1 cellular context compared by ENCODE assay signal in genomic region chr4:141220655-141221605, GRCh38.
TF ChIP-seq lines count a peak whose summit lies in the region.

Gene ZNF330 (plus strand): TSS chr4:141220895. CDS start chr4:141222372, 1,477 bp downstream.

TF ChIP-seq in HEK293, 187 proteins besides CTCF, POLR2A, EP300 and RAD21 (continued from another document and continues in another):
- TF ChIP-seq SP7 (tag by site-specific recombination; IDR thresholded peaks at IDR 0.05) (peak; percentile 59; the same call in 1 of the 2 replicates), ZNF398 (tag by site-specific recombination; IDR thresholded peaks at IDR 0.05) (no peak), ZNF426 (tag by site-specific recombination; IDR thresholded peaks at IDR 0.05) (no peak), FEZF1 (tag by site-specific recombination; IDR thresholded peaks at IDR 0.05) (no peak), ZSCAN30 (tag by site-specific recombination; IDR thresholded peaks at IDR 0.05) (no peak), OVOL3 (tag by site-specific recombination; IDR thresholded peaks at IDR 0.05) (no peak), ZNF221 (tag by site-specific recombination; IDR thresholded peaks at IDR 0.05; ENCODE audit: borderline replicate concordance) (no peak), RBAK (tag by site-specific recombination; IDR thresholded peaks at IDR 0.05) (no peak), ZNF354C (tag by site-specific recombination; IDR thresholded peaks at IDR 0.05; ENCODE audit: borderline replicate concordance, low read depth) (no peak), ZNF302 (tag by site-specific recombination; IDR thresholded peaks at IDR 0.05; ENCODE audit: low read depth) (no peak), ZNF624 (tag by site-specific recombination; IDR thresholded peaks at IDR 0.05) (no peak), ZNF311 (tag by site-specific recombination; IDR thresholded peaks at IDR 0.05; ENCODE audit: borderline replicate concordance) (no peak), IKZF3 (tag by site-specific recombination; IDR thresholded peaks at IDR 0.05) (peak; percentile 81), ZBTB8A (tag by site-specific recombination; IDR thresholded peaks at IDR 0.05) (peak; percentile 59), ZNF501 (tag by site-specific recombination; IDR thresholded peaks at IDR 0.05) (peak; percentile 53; the same call in 1 of the 2 replicates), OSR2 (tag by site-specific recombination; IDR thresholded peaks at IDR 0.05) (no peak), ZNF26 (tag by site-specific recombination; IDR thresholded peaks at IDR 0.05) (no peak), ZNF510 (tag by site-specific recombination; IDR thresholded peaks at IDR 0.05; ENCODE audit: insufficient replicate concordance) (no peak), ZNF10 (tag by site-specific recombination; IDR thresholded peaks at IDR 0.05) (peak; percentile 83), ZNF549 (tag by site-specific recombination; IDR thresholded peaks at IDR 0.05) (no peak), SP2 (tag by site-specific recombination; IDR thresholded peaks at IDR 0.05) (peak; percentile 59), ZNF433 (tag by site-specific recombination; IDR thresholded peaks at IDR 0.05; ENCODE audit: low read depth) (no peak), ZNF530 (tag by site-specific recombination; IDR thresholded peaks at IDR 0.05; ENCODE audit: low read depth) (no peak), ZNF792 (tag by site-specific recombination; IDR thresholded peaks at IDR 0.05) (no peak), ZBTB1 (tag by site-specific recombination; IDR thresholded peaks at IDR 0.05) (no peak), ZSCAN18 (tag by site-specific recombination; IDR thresholded peaks at IDR 0.05) (no peak), ZFP3 (tag by site-specific recombination; IDR thresholded peaks at IDR 0.05; ENCODE audit: low read depth) (no peak), ZNF518A (tag by site-specific recombination; conservative IDR thresholded peaks at IDR 0.05; ENCODE audit: low read depth) (peak; percentile 37; the same call in 1 of the 2 replicates), ZNF423 (tag by site-specific recombination; IDR thresholded peaks at IDR 0.05) (no peak), ZNF292 (tag by site-specific recombination; IDR thresholded peaks at IDR 0.05; ENCODE audit: borderline replicate concordance, low read depth) (no peak), ZNF146 (tag by site-specific recombination; IDR thresholded peaks at IDR 0.05) (no peak), ZNF16 (tag by site-specific recombination; IDR thresholded peaks at IDR 0.05; ENCODE audit: low read depth) (no peak), ZNF133 (tag by site-specific recombination; IDR thresholded peaks at IDR 0.05) (no peak), ZNF341 (tag by site-specific recombination; IDR thresholded peaks at IDR 0.05; ENCODE audit: low read depth) (peak; percentile 61), MYNN (tag by site-specific recombination; IDR thresholded peaks at IDR 0.05; ENCODE audit: borderline replicate concordance) (no peak)
- TF ChIP-seq, protein P1, sequence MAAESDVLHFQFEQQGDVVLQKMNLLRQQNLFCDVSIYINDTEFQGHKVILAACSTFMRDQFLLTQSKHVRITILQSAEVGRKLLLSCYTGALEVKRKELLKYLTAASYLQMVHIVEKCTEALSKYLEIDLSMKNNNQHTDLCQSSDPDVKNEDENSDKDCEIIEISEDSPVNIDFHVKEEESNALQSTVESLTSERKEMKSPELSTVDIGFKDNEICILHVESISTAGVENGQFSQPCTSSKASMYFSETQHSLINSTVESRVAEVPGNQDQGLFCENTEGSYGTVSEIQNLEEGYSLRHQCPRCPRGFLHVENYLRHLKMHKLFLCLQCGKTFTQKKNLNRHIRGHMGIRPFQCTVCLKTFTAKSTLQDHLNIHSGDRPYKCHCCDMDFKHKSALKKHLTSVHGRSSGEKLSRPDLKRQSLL (tag by site-specific recombination; IDR thresholded peaks at IDR 0.05): no peak
- TF ChIP-seq, protein P2, sequence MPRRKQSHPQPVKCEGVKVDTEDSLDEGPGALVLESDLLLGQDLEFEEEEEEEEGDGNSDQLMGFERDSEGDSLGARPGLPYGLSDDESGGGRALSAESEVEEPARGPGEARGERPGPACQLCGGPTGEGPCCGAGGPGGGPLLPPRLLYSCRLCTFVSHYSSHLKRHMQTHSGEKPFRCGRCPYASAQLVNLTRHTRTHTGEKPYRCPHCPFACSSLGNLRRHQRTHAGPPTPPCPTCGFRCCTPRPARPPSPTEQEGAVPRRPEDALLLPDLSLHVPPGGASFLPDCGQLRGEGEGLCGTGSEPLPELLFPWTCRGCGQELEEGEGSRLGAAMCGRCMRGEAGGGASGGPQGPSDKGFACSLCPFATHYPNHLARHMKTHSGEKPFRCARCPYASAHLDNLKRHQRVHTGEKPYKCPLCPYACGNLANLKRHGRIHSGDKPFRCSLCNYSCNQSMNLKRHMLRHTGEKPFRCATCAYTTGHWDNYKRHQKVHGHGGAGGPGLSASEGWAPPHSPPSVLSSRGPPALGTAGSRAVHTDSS (tag by site-specific recombination; IDR thresholded peaks at IDR 0.05): no peak
- TF ChIP-seq, protein P3, sequence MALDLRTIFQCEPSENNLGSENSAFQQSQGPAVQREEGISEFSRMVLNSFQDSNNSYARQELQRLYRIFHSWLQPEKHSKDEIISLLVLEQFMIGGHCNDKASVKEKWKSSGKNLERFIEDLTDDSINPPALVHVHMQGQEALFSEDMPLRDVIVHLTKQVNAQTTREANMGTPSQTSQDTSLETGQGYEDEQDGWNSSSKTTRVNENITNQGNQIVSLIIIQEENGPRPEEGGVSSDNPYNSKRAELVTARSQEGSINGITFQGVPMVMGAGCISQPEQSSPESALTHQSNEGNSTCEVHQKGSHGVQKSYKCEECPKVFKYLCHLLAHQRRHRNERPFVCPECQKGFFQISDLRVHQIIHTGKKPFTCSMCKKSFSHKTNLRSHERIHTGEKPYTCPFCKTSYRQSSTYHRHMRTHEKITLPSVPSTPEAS (tag by site-specific recombination; IDR thresholded peaks at IDR 0.05): no peak
- TF ChIP-seq, protein P4, sequence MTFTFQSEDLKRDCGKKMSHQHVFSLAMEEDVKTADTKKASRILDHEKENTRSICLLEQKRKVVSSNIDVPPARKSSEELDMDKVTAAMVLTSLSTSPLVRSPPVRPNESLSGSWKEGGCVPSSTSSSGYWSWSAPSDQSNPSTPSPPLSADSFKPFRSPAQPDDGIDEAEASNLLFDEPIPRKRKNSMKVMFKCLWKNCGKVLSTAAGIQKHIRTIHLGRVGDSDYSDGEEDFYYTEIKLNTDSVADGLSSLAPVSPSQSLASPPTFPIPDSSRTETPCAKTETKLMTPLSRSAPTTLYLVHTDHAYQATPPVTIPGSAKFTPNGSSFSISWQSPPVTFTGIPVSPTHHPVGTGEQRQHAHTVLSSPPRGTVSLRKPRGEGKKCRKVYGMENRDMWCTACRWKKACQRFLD (tag by site-specific recombination; IDR thresholded peaks at IDR 0.05): no peak
- TF ChIP-seq, protein P5, sequence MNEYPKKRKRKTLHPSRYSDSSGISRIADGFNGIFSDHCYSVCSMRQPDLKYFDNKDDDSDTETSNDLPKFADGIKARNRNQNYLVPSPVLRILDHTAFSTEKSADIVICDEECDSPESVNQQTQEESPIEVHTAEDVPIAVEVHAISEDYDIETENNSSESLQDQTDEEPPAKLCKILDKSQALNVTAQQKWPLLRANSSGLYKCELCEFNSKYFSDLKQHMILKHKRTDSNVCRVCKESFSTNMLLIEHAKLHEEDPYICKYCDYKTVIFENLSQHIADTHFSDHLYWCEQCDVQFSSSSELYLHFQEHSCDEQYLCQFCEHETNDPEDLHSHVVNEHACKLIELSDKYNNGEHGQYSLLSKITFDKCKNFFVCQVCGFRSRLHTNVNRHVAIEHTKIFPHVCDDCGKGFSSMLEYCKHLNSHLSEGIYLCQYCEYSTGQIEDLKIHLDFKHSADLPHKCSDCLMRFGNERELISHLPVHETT (tag by site-specific recombination; IDR thresholded peaks at IDR 0.05): no peak
- TF ChIP-seq, protein P6, sequence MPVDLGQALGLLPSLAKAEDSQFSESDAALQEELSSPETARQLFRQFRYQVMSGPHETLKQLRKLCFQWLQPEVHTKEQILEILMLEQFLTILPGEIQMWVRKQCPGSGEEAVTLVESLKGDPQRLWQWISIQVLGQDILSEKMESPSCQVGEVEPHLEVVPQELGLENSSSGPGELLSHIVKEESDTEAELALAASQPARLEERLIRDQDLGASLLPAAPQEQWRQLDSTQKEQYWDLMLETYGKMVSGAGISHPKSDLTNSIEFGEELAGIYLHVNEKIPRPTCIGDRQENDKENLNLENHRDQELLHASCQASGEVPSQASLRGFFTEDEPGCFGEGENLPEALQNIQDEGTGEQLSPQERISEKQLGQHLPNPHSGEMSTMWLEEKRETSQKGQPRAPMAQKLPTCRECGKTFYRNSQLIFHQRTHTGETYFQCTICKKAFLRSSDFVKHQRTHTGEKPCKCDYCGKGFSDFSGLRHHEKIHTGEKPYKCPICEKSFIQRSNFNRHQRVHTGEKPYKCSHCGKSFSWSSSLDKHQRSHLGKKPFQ (tag by site-specific recombination; IDR thresholded peaks at IDR 0.05): no peak
- TF ChIP-seq, protein P7, sequence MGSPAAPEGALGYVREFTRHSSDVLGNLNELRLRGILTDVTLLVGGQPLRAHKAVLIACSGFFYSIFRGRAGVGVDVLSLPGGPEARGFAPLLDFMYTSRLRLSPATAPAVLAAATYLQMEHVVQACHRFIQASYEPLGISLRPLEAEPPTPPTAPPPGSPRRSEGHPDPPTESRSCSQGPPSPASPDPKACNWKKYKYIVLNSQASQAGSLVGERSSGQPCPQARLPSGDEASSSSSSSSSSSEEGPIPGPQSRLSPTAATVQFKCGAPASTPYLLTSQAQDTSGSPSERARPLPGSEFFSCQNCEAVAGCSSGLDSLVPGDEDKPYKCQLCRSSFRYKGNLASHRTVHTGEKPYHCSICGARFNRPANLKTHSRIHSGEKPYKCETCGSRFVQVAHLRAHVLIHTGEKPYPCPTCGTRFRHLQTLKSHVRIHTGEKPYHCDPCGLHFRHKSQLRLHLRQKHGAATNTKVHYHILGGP (tag by site-specific recombination; IDR thresholded peaks at IDR 0.05): no peak
